ENCODE assay signal across 12 cellular contexts in genomic region chr20:25139061-25139705, GRCh38. TPM values are rescaled to one million over a fixed set of nuclear protein-coding genes. Genes with fewer than 3 reads are reported as not detected.
DNase-seq lines count a peak whose midpoint lies in the region; ATAC-seq and TF ChIP-seq lines count a peak whose summit lies in the region.
"Had no signal": no experiment of that assay in that cellular context is flagged by ENCODE, and none has a peak within 500 bp of the region (broad histone marks: within the 10 kb centered on the region; RNA-seq: fewer than 3 reads in every experiment).

No MANE protein-coding gene starts in this region.

- H3K4me1 ChIP-seq in HCT116 (ENCODE audit: control insufficient read depth in 1 of 2, insufficient read depth in 2 of 2, low read length in 2 of 2) (peaks cover 16 to 23% of the 10 kb centered on the region in 2 experiments), Panc1 (ENCODE audit: control insufficient read depth, insufficient read depth, low read length) (peaks cover 55% of the 10 kb centered on the region), colonic mucosa (no peaks in the 10 kb centered on the region), ascending aorta (peaks cover 0 to 3% of the 10 kb centered on the region in 2 donors), suprapubic skin (peaks cover 4% of the 10 kb centered on the region)

- WGBS in suprapubic skin, result 82% methylated on average over 11 of the region's 11 CpGs

- H2AFZ ChIP-seq in HCT116 (ENCODE audit: low read depth, low read length, poor library complexity, severe bottlenecking), result no peak overlapping the region

- ATAC-seq in HCT116 (peak; percentile 58), Panc1 (peak; percentile 54), HG03095 (IDR thresholded peaks at IDR 0.05; ENCODE audit: unreplicated experiment) (no peak)

- BruUV-seq in HCT116 (replicated peaks; lab: Mats Ljungman, UMichigan) (no TSS peak), Panc1 (replicated peaks; lab: Mats Ljungman, UMichigan) (no TSS peak)

- intact Hi-C loops in HCT116 (cut with micrococcal nuclease) (no loop called here), Panc1 (cut with micrococcal nuclease; ENCODE audit: unreplicated experiment) (no loop called here), colonic mucosa (cut with DNase I) (no loop called here), ascending aorta (cut with DNase I) (no loop called here)

- H3K9me3 ChIP-seq in HCT116 (ENCODE audit: control insufficient read depth in 1 of 2, insufficient read depth in 1 of 2, low read depth in 1 of 2, low read length in 2 of 2) (no peaks in the 10 kb centered on the region), Panc1 (ENCODE audit: control insufficient read depth, insufficient read depth, low read depth, low read length) (no peaks in the 10 kb centered on the region), colonic mucosa (no peaks in the 10 kb centered on the region), ascending aorta (no peaks in the 10 kb centered on the region), suprapubic skin (no peaks in the 10 kb centered on the region)

- TF ChIP-seq POLR2A in HCT116 (IDR thresholded peaks at IDR 0.05; ENCODE audit: borderline replicate concordance, extremely low read depth, insufficient read depth, insufficient read length) (no peak), suprapubic skin (IDR thresholded peaks at IDR 0.05) (no peak)

- RAD21 ChIA-PET in HCT116 (lab: Charles Lee; ENCODE audit: low non-redundant PET in 1 of 2, low total read pairs in 2 of 2, uncharacterized antibody in 2 of 2, unreplicated experiment in 2 of 2), result interaction anchor here in 1 of 2 experiments (0.7 kb wide), 1 partner anchor 108 kb away, joined by 3 read pairs; the partner anchor contains the start of gene PYGB

- POLR2A ChIA-PET in HCT116 (lab: Charles Lee) (no interaction called here), Panc1 (lab: Charles Lee) (no interaction called here)

- no peak for TF ChIP-seq EP300 in suprapubic skin (IDR thresholded peaks at IDR 0.05)

- H3K9ac ChIP-seq in HCT116 (ENCODE audit: low read length) (no peak overlapping the region), colonic mucosa (ENCODE audit: low read depth in 2 of 2, low read length in 2 of 2) (no peak overlapping the region)

- H3K4me3 ChIP-seq in HCT116 (replicated peaks in 1 of 2; ENCODE audit: low read depth in 1 of 2, low read length in 2 of 2), result no peak overlapping the region
- H3K4me3 ChIP-seq in Panc1 (ENCODE audit: low read depth in 2 of 2, low read length in 2 of 2), result no peak overlapping the region
- no peak overlapping the region for H3K4me3 ChIP-seq in colonic mucosa
- no peak overlapping the region for H3K4me3 ChIP-seq in ascending aorta
- no peak overlapping the region for H3K4me3 ChIP-seq in suprapubic skin

- no peak overlapping the region for H3K27ac ChIP-seq in C4-2B
- H3K27ac ChIP-seq in HCT116 (ENCODE audit: low read depth, low read length), result no peak overlapping the region
- H3K27ac ChIP-seq in Panc1 (ENCODE audit: low read length), result peak overlapping the region; percentile 69
- H3K27ac ChIP-seq in colonic mucosa, result no peak overlapping the region
- no peak overlapping the region for H3K27ac ChIP-seq in ascending aorta
- H3K27ac ChIP-seq in suprapubic skin, result no peak overlapping the region

- TF ChIP-seq CTCF in C4-2B (conservative IDR thresholded peaks at IDR 0.05) (peak; percentile 85), HCT116 (IDR thresholded peaks at IDR 0.05 in 2 of 3, conservative IDR thresholded peaks at IDR 0.05 in 1 of 3; ENCODE audit: borderline replicate concordance in 1 of 3, insufficient read depth in 1 of 3, low read depth in 2 of 3, low read length in 2 of 3) (peak; percentile 41 to 79 (median 52)), Panc1 (IDR thresholded peaks at IDR 0.05) (peak; percentile 70), colonic mucosa (IDR thresholded peaks at IDR 0.05) (no peak), ascending aorta (IDR thresholded peaks at IDR 0.05) (no peak), suprapubic skin (IDR thresholded peaks at IDR 0.05) (no peak)

- H3K27me3 ChIP-seq in HCT116 (ENCODE audit: insufficient read depth, low read length), result no peaks in the 10 kb centered on the region; the same call in 1 of the 2 replicates
- H3K27me3 ChIP-seq in Panc1 (ENCODE audit: control insufficient read depth, insufficient read depth, low read length), result no peaks in the 10 kb centered on the region
- no peaks in the 10 kb centered on the region for H3K27me3 ChIP-seq in colonic mucosa
- no peaks in the 10 kb centered on the region for H3K27me3 ChIP-seq in ascending aorta
- peaks cover 4% of the 10 kb centered on the region for H3K27me3 ChIP-seq in suprapubic skin

- DNase-seq in HCT116 (ENCODE audit: low read depth, low spot score) (peak; percentile 32), Panc1 (ENCODE audit: low read depth, low spot score) (peak; percentile 5), glomerular visceral epithelial cell (ENCODE audit: extremely low spot score) (peak; percentile 7), colonic mucosa (no peak), ascending aorta (ENCODE audit: low spot score in 2 of 2) (no peak), suprapubic skin (ENCODE audit: low spot score in 2 of 2) (no peak)
- DNase-seq: anterior cingulate cortex; CD8-positive, alpha-beta memory T cell; NCI-H2171 had no signal

- H3K36me3 ChIP-seq in HCT116 (ENCODE audit: control insufficient read depth in 1 of 2, insufficient read depth in 2 of 2, low read length in 2 of 2) (no peaks in the 10 kb centered on the region), Panc1 (ENCODE audit: control insufficient read depth, insufficient read depth, low read length) (no peaks in the 10 kb centered on the region), colonic mucosa (no peaks in the 10 kb centered on the region), ascending aorta (no peaks in the 10 kb centered on the region), suprapubic skin (no peaks in the 10 kb centered on the region)

- H3K79me2 ChIP-seq in HCT116 (ENCODE audit: insufficient read depth, low read length), result no peaks in the 10 kb centered on the region

- H4K20me1 ChIP-seq in HCT116 (ENCODE audit: insufficient read depth), result no peaks in the 10 kb centered on the region

- H3K9me2 ChIP-seq in HCT116 (ENCODE audit: insufficient read depth), result no peaks in the 10 kb centered on the region

- TF ChIP-seq RAD21 in HCT116 (IDR thresholded peaks at IDR 0.05; ENCODE audit: low read depth), result peak; percentile 47

- in situ Hi-C loops in Panc1 (cut with HindIII; ENCODE audit: low pct_unique_long_range_greater_than_20kb, low sequenced_read_pairs), result no loop called here

- no peak overlapping the region for H3K4me2 ChIP-seq in HCT116 (ENCODE audit: low read length)

- CTCF ChIA-PET in HCT116 (lab: Charles Lee) (interaction anchor here (1.0 to 1.2 kb wide), 3 partner anchors 109 to 260 kb away, joined by 4 to 5 read pairs (median 4); partner anchors contain the start of gene PYGB), Panc1 (lab: Charles Lee) (no interaction called here)

TF ChIP-seq in HCT116, 20 proteins besides CTCF, POLR2A, EP300 and RAD21:
- TF ChIP-seq SIN3A (IDR thresholded peaks at IDR 0.05; ENCODE audit: low read depth), result no peak
- no peak for TF ChIP-seq ZNF274 (IDR thresholded peaks at IDR 0.05; ENCODE audit: low read depth, low read length)

RNA-seq across cellular contexts. Expression of gene ENTPD6, which starts 56.3 kb away (rescaled TPM):
- total RNA-seq in HCT116 (2021; ENCODE audit: unreplicated experiment) (89.2 TPM), Panc1 (2021; ENCODE audit: unreplicated experiment) (108 TPM), colonic mucosa (100 to 1,000 TPM; 120 to 201 TPM), ascending aorta (66.5 TPM), suprapubic skin (100 to 1,000 TPM in 1 of 4 donors, 10 to 100 TPM in 3; 33.8 to 103 (median 47.0) TPM)
- polyA plus RNA-seq in HCT116 (2012), result 85.5 and 101 TPM in 2 replicates
- 99.8 TPM for polyA plus RNA-seq in Panc1 (2012; ENCODE audit: insufficient read length)

RNA-seq across cellular contexts. Expression of gene VSX1, which starts 57.2 kb away (rescaled TPM):
- total RNA-seq in HCT116 (2021; ENCODE audit: unreplicated experiment) (not detected), Panc1 (2021; ENCODE audit: unreplicated experiment) (0.21 TPM), colonic mucosa (not detected), ascending aorta (not detected), suprapubic skin (not detected)
- not detected in 2 replicates for polyA plus RNA-seq in HCT116 (2012)
- polyA plus RNA-seq in Panc1 (2012; ENCODE audit: insufficient read length), result not detected
- total RNA-seq: CD8-positive, alpha-beta memory T cell; T-helper 1 cell treated with Interleukin-12 subunit alpha and Interleukin-12 subunit beta and Interleukin-4 antibody, amounts not matched to agents 30 ng/mL and 1 ng/mL, for 36 hours had no signal
- polyA plus RNA-seq: CD8-positive, alpha-beta memory T cell had no signal

Comparison
In these comparisons a context has a peak if more than half of its experiments do, and no peak if none do; other contexts are left out.
1. CTCF ChIP-seq: peak in C4-2B (single experiment), HCT116 (3 of 3) and Panc1 (single experiment); none in colonic mucosa (single experiment), ascending aorta (0 of 3) and suprapubic skin (0 of 2).
2. DNase-seq: peak in HCT116 (single experiment), Panc1 (single experiment) and glomerular visceral epithelial cell (single experiment); none in colonic mucosa (single experiment), ascending aorta (0 of 2) and suprapubic skin (0 of 2).